In genomic region chr15:59436774-59437472, GRCh38 we compare ENCODE assay signal across 8 cellular contexts. TPM values are rescaled to one million over a fixed set of nuclear protein-coding genes. Genes with fewer than 3 reads are reported as not detected.
A peak's percentile ranks its signal among the peaks of the same experiment; 100 is the strongest.
DNase-seq lines count a peak whose midpoint lies in the region; ATAC-seq and TF ChIP-seq lines count a peak whose summit lies in the region.

No MANE protein-coding gene starts in this region.

- H3K27ac Mint-ChIP-seq in endodermal cell (no peak overlapping the region), progenitor cell of endocrine pancreas (no peak overlapping the region)

- DNase-seq in GM06990 (ENCODE audit: extremely low read depth, insufficient read length) (no peak), NCI-H748 treated with DMSO at 0.1 percent for 48 hours (lab: John Stamatoyannopoulos, UW) (peak; percentile 36), endodermal cell (no peak), progenitor cell of endocrine pancreas (ENCODE audit: low spot score, unreplicated experiment) (no peak)
- no peak for DNase-seq in stimulated activated CD4-positive, alpha-beta T cell treated with anti-CD3 and anti-CD28 coated beads, Interleukin-4, amount 100 ng/mL, for 4 hours
- no peak for DNase-seq in activated CD4-positive, CD25-positive, alpha-beta regulatory T cell treated with anti-CD3 and anti-CD28 coated beads, Interleukin-2, amount 50 U/mL, for 72 hours

- no peaks in the 10 kb centered on the region for H3K9me3 ChIP-seq in endodermal cell (ENCODE audit: control insufficient read depth, low read length)

- H3K9ac ChIP-seq in endodermal cell (ENCODE audit: extremely low read depth, low read length, poor library complexity, severe bottlenecking), result no peak overlapping the region

- no peaks in the 10 kb centered on the region for H3K4me1 ChIP-seq in endodermal cell (ENCODE audit: control insufficient read depth, insufficient read depth, low read length)

- H3K36me3 ChIP-seq in GM06990 (ENCODE audit: control insufficient read depth, insufficient read depth, low read length) (no peaks in the 10 kb centered on the region), endodermal cell (ENCODE audit: control insufficient read depth, insufficient read depth, low read length) (no peaks in the 10 kb centered on the region)

- peak overlapping the region; percentile 68 for H3K4me3 Mint-ChIP-seq in endodermal cell
- peak overlapping the region; percentile 79 for H3K4me3 Mint-ChIP-seq in progenitor cell of endocrine pancreas (ENCODE audit: low read depth)

- H3K4me1 Mint-ChIP-seq in endodermal cell (peaks cover 9% of the 10 kb centered on the region), progenitor cell of endocrine pancreas (ENCODE audit: low read depth) (peaks cover 10% of the 10 kb centered on the region)

- WGBS in endodermal cell (ENCODE audit: insufficient coverage in 1 of 2, insufficient read length in 1 of 2), 2 experiments, result 18 to 28% methylated on average over 12 to 20 of the region's 20 CpGs

- H3K4me3 ChIP-seq in GM06990 (replicated peaks; ENCODE audit: low read depth, low read length), result peak overlapping the region; percentile 73
- peak overlapping the region; percentile 90 for H3K4me3 ChIP-seq in endodermal cell (ENCODE audit: low read length)

- no peaks in the 10 kb centered on the region for H3K9me3 Mint-ChIP-seq in endodermal cell
- H3K9me3 Mint-ChIP-seq in progenitor cell of endocrine pancreas (ENCODE audit: low read depth), result no peaks in the 10 kb centered on the region

- H3K36me3 Mint-ChIP-seq in endodermal cell (ENCODE audit: low read depth) (no peaks in the 10 kb centered on the region), progenitor cell of endocrine pancreas (ENCODE audit: insufficient read depth) (no peaks in the 10 kb centered on the region)

- H3K27me3 ChIP-seq in GM06990 (replicated peaks; ENCODE audit: control insufficient read depth, insufficient read depth, low read length) (no peaks in the 10 kb centered on the region; the same call in 1 of the 2 replicates), endodermal cell (ENCODE audit: control insufficient read depth, insufficient read depth, low read length, poor library complexity, severe bottlenecking) (peaks cover 79% of the 10 kb centered on the region)

- no peak overlapping the region for H3K27ac ChIP-seq in endodermal cell (ENCODE audit: low read depth, low read length)

- H3K27me3 Mint-ChIP-seq in endodermal cell (ENCODE audit: insufficient read depth) (peaks cover 77% of the 10 kb centered on the region), progenitor cell of endocrine pancreas (peaks cover 80% of the 10 kb centered on the region)

- TF ChIP-seq CTCF in GM06990 (IDR thresholded peaks at IDR 0.05; ENCODE audit: insufficient read depth, low read length, poor library complexity, severe bottlenecking), result no peak
- no peak for TF ChIP-seq CTCF in endodermal cell (conservative IDR thresholded peaks at IDR 0.05)
- no peak for TF ChIP-seq CTCF in progenitor cell of endocrine pancreas (IDR thresholded peaks at IDR 0.05; ENCODE audit: unreplicated experiment)

- no peak for ATAC-seq in GM19035 (IDR thresholded peaks at IDR 0.05; ENCODE audit: unreplicated experiment)
- no peak for ATAC-seq in GM19467 (IDR thresholded peaks at IDR 0.05; ENCODE audit: unreplicated experiment)

RNA-seq across cellular contexts. Expression of gene FAM81A, which starts 1.1 kb away (rescaled TPM):
- total RNA-seq in endodermal cell, result under 1 TPM; 0.35 to 0.88 TPM
- 2.1 TPM for polyA plus RNA-seq in endodermal cell (2013, experiment 1 of 2)
- 3.6 TPM for polyA plus RNA-seq in endodermal cell (2013, experiment 2 of 2)
- total RNA-seq in progenitor cell of endocrine pancreas, result 0.34 and 0.58 TPM in 2 replicates
